In genomic region chr5:116315531-116315930, GRCh38 we compare ENCODE assay signal across 23 cellular contexts.
"Had no signal": no experiment of that assay in that cellular context is flagged by ENCODE, and none has a peak within 500 bp of the region (broad histone marks: within the 10 kb centered on the region; RNA-seq: fewer than 3 reads in every experiment).

No MANE protein-coding gene starts in this region.

- H3K4me3 Mint-ChIP-seq: effector memory CD8-positive, alpha-beta T cell; naive thymus-derived CD8-positive, alpha-beta T cell; stimulated activated effector memory CD8-positive, alpha-beta T cell treated with anti-CD3 and anti-CD28 coated beads, Interleukin-12 subunit alpha, Interleukin-12 subunit beta, amount 100 ng/mL, for 72 hours had no signal

- H3K27ac Mint-ChIP-seq: effector memory CD8-positive, alpha-beta T cell; naive thymus-derived CD8-positive, alpha-beta T cell; stimulated activated effector memory CD8-positive, alpha-beta T cell treated with anti-CD3 and anti-CD28 coated beads, Interleukin-12 subunit alpha, Interleukin-12 subunit beta, amount 100 ng/mL, for 72 hours had no signal

- ATAC-seq: effector memory CD8-positive, alpha-beta T cell; heart right ventricle; left cardiac atrium; left lung; naive thymus-derived CD8-positive, alpha-beta T cell; psoas muscle; right cardiac atrium; stimulated activated effector memory CD8-positive, alpha-beta T cell treated with anti-CD3 and anti-CD28 coated beads, Interleukin-12 subunit alpha, Interleukin-12 subunit beta, amount 100 ng/mL, for 72 hours had no signal

- H3K27me3 Mint-ChIP-seq: effector memory CD8-positive, alpha-beta T cell; naive thymus-derived CD8-positive, alpha-beta T cell had no signal

- DNase-seq: cortex of kidney; effector memory CD8-positive, alpha-beta T cell; erythroblast; esophagus squamous epithelium; foreskin melanocyte; glutamatergic neuron; heart right ventricle; hippocampal formation; left cardiac atrium; left lung; mesenchymal stem cell; naive thymus-derived CD8-positive, alpha-beta T cell; occipital lobe; ovary; posterior cingulate gyrus; psoas muscle; right cardiac atrium; sigmoid colon; stimulated activated CD4-positive, alpha-beta T cell treated with anti-CD3 and anti-CD28 coated beads, Interleukin-2, amount 100 ng/mL, for 24 hours; stimulated activated CD4-positive, alpha-beta T cell treated with anti-CD3 and anti-CD28 coated beads, Interleukin-4, amount 100 ng/mL, for 24 hours; stimulated activated naive CD4-positive, alpha-beta T cell treated with Interleukin-2 at 50 U/mL for 16 hours; upper lobe of left lung had no signal
